In the genomic region with DNA sequence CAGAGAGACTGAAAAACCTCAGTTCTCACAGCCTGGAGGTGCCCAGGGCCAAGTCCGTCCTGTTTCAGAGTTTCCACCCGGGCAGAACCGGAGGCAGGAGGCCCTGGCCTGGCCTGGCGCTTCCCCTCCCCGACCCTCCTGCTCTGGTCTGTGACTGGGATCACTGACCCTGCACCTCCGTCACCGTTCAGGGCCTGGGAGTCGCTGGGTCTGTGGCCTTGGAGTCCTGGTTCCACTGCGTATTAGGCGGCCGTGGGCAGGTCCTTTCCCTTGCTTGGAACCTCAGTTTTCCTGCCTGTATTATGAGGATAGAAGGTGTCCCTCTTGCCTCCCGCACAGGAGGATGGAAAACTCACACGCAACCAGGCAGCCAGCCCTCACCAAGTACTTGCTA, we compare ENCODE assay signal across 1 cellular context.
TF ChIP-seq lines count a peak whose summit lies in the region.

No MANE protein-coding gene starts in this region.

TF ChIP-seq in HepG2, 621 proteins besides CTCF, POLR2A, EP300 and RAD21 (continued from another document):
- TF ChIP-seq, protein P1, sequence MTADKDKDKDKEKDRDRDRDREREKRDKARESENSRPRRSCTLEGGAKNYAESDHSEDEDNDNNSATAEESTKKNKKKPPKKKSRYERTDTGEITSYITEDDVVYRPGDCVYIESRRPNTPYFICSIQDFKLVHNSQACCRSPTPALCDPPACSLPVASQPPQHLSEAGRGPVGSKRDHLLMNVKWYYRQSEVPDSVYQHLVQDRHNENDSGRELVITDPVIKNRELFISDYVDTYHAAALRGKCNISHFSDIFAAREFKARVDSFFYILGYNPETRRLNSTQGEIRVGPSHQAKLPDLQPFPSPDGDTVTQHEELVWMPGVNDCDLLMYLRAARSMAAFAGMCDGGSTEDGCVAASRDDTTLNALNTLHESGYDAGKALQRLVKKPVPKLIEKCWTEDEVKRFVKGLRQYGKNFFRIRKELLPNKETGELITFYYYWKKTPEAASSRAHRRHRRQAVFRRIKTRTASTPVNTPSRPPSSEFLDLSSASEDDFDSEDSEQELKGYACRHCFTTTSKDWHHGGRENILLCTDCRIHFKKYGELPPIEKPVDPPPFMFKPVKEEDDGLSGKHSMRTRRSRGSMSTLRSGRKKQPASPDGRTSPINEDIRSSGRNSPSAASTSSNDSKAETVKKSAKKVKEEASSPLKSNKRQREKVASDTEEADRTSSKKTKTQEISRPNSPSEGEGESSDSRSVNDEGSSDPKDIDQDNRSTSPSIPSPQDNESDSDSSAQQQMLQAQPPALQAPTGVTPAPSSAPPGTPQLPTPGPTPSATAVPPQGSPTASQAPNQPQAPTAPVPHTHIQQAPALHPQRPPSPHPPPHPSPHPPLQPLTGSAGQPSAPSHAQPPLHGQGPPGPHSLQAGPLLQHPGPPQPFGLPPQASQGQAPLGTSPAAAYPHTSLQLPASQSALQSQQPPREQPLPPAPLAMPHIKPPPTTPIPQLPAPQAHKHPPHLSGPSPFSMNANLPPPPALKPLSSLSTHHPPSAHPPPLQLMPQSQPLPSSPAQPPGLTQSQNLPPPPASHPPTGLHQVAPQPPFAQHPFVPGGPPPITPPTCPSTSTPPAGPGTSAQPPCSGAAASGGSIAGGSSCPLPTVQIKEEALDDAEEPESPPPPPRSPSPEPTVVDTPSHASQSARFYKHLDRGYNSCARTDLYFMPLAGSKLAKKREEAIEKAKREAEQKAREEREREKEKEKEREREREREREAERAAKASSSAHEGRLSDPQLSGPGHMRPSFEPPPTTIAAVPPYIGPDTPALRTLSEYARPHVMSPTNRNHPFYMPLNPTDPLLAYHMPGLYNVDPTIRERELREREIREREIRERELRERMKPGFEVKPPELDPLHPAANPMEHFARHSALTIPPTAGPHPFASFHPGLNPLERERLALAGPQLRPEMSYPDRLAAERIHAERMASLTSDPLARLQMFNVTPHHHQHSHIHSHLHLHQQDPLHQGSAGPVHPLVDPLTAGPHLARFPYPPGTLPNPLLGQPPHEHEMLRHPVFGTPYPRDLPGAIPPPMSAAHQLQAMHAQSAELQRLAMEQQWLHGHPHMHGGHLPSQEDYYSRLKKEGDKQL (CRISPR knock-in tag; IDR thresholded peaks at IDR 0.05; ENCODE audit: low read depth) = no peak
- TF ChIP-seq ZMYM3 (CRISPR knock-in tag; IDR thresholded peaks at IDR 0.05) = 0 out of 2 replicates have a peak, but pooled peaks have one; percentile 35
- TF ChIP-seq FOXK2 (IDR thresholded peaks at IDR 0.05) = no peak
- TF ChIP-seq HDAC1 (CRISPR knock-in tag; IDR thresholded peaks at IDR 0.05) = peak; percentile 63
- TF ChIP-seq ARNT (IDR thresholded peaks at IDR 0.05) = no peak
- TF ChIP-seq, protein P2, sequence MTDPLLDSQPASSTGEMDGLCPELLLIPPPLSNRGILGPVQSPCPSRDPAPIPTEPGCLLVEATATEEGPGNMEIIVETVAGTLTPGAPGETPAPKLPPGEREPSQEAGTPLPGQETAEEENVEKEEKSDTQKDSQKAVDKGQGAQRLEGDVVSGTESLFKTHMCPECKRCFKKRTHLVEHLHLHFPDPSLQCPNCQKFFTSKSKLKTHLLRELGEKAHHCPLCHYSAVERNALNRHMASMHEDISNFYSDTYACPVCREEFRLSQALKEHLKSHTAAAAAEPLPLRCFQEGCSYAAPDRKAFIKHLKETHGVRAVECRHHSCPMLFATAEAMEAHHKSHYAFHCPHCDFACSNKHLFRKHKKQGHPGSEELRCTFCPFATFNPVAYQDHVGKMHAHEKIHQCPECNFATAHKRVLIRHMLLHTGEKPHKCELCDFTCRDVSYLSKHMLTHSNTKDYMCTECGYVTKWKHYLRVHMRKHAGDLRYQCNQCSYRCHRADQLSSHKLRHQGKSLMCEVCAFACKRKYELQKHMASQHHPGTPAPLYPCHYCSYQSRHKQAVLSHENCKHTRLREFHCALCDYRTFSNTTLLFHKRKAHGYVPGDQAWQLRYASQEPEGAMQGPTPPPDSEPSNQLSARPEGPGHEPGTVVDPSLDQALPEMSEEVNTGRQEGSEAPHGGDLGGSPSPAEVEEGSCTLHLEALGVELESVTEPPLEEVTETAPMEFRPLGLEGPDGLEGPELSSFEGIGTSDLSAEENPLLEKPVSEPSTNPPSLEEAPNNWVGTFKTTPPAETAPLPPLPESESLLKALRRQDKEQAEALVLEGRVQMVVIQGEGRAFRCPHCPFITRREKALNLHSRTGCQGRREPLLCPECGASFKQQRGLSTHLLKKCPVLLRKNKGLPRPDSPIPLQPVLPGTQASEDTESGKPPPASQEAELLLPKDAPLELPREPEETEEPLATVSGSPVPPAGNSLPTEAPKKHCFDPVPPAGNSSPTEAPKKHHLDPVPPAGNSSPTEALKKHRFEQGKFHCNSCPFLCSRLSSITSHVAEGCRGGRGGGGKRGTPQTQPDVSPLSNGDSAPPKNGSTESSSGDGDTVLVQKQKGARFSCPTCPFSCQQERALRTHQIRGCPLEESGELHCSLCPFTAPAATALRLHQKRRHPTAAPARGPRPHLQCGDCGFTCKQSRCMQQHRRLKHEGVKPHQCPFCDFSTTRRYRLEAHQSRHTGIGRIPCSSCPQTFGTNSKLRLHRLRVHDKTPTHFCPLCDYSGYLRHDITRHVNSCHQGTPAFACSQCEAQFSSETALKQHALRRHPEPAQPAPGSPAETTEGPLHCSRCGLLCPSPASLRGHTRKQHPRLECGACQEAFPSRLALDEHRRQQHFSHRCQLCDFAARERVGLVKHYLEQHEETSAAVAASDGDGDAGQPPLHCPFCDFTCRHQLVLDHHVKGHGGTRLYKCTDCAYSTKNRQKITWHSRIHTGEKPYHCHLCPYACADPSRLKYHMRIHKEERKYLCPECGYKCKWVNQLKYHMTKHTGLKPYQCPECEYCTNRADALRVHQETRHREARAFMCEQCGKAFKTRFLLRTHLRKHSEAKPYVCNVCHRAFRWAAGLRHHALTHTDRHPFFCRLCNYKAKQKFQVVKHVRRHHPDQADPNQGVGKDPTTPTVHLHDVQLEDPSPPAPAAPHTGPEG (CRISPR knock-in tag; IDR thresholded peaks at IDR 0.05) = no peak
- TF ChIP-seq EZH2 (conservative IDR thresholded peaks at IDR 0.05; ENCODE audit: low read depth, low read length) = no peak
- no peak for TF ChIP-seq NCOR1 (IDR thresholded peaks at IDR 0.05; ENCODE audit: borderline replicate concordance, low read length)
TF ChIP-seq in HepG2: peak in this region for 27.
